In the genomic region with DNA sequence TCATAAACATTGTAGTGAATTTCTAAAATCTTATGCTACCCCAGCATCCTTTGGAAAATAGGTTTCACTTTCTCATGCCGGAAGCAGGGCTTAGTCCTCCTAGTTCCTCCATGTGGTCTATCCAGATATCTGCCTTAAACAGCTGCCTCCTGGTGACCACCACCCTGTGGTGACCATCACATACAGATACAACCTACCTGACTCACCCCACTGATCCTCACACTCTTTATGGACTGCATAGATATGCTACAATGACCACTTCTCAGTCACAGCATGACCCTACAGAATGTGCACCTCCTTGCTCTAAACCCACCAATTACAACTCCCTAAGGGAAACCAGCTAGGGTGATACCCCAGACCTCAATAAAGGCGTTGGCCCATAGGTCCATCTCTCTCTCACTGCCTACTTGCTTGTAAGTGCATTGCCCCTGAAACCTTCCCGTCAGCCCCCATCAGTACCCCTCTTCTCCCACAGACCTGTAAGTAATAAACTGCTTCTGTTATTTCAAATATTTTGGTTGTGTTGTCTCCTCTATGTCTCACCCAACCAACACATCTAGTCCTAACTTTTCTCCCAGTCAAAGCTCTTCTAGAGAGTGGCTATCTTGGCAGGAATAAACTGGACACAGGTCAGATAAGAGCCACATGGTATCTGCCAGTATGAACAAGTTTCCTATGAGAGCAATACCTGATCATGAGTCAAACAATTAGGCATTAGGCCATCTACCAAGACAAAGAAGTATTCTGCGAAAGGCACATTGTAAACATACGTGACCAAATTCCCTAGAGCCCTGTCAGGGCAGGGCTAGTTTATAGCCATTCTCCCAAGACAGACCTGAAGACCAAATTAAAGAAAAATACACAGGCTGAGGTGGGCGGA, we compare ENCODE assay signal across 22 cellular contexts. TPM values are rescaled to one million over a fixed set of nuclear protein-coding genes. Genes with fewer than 3 reads are reported as not detected.
DNase-seq lines count a peak whose midpoint lies in the region; ATAC-seq and TF ChIP-seq lines count a peak whose summit lies in the region.
"Had no signal": no experiment of that assay in that cellular context is flagged by ENCODE, and none has a peak within 500 bp of the region (broad histone marks: within the 10 kb centered on the region; RNA-seq: fewer than 3 reads in every experiment).

No MANE protein-coding gene starts in this region.

- no peaks in the 10 kb centered on the region for H3K9me3 ChIP-seq in PC-3 (ENCODE audit: low read length)
- H3K9me3 ChIP-seq: SK-N-SH had no signal

- H3K4me1 ChIP-seq in PC-3 (ENCODE audit: insufficient read depth, low read length): peaks cover 11% of the 10 kb centered on the region

- H3K27ac ChIP-seq in PC-3 (ENCODE audit: low read length): peak overlapping the region; percentile 52
- H3K27ac ChIP-seq: GM23248 had no signal

- H3K27ac Mint-ChIP-seq in endothelial cell (ENCODE audit: unreplicated experiment) (no peak overlapping the region), neural crest cell (ENCODE audit: unreplicated experiment) (peak overlapping the region; percentile 54)
- no peak overlapping the region for H3K27ac Mint-ChIP-seq in activated T-cell treated with anti-CD3 and anti-CD28 coated beads, Interleukin-2, amount 50 U/mL, for 24 hours
- H3K27ac Mint-ChIP-seq: CD8-positive, alpha-beta memory T cell; T-cell had no signal

- H3F3A ChIP-seq in PC-3 (ENCODE audit: low read length, unreplicated experiment): no peaks in the 10 kb centered on the region

- no peak overlapping the region for H2AFZ ChIP-seq in PC-3 (ENCODE audit: low read length)
- H2AFZ ChIP-seq: GM23248 had no signal

- no TSS peak for BruUV-seq in PC-3 (replicated peaks; lab: Mats Ljungman, UMichigan)

- CTCF ChIA-PET in PC-3 (lab: Charles Lee): no interaction called here

- H3K36me3 Mint-ChIP-seq in endothelial cell (ENCODE audit: low read depth, unreplicated experiment): no peaks in the 10 kb centered on the region
- H3K36me3 Mint-ChIP-seq in neural crest cell (ENCODE audit: low read depth): no peaks in the 10 kb centered on the region
- no peaks in the 10 kb centered on the region for H3K36me3 Mint-ChIP-seq in activated T-cell treated with anti-CD3 and anti-CD28 coated beads, Interleukin-2, amount 50 U/mL, for 24 hours (ENCODE audit: low read depth)
- H3K36me3 Mint-ChIP-seq: CD8-positive, alpha-beta memory T cell; T-cell had no signal

- POLR2A ChIA-PET in PC-3 (lab: Charles Lee; ENCODE audit: unreplicated experiment): no interaction called here

- H3K9me2 ChIP-seq in PC-3 (replicated peaks; ENCODE audit: low read length): no peaks in the 10 kb centered on the region
- H3K9me2 ChIP-seq: SK-N-SH had no signal

- intact Hi-C loops in PC-3 (cut with micrococcal nuclease): no loop called here

- H3K4me3 Mint-ChIP-seq in endothelial cell (ENCODE audit: unreplicated experiment) (peak overlapping the region; percentile 72), neural crest cell (no peak overlapping the region)
- no peak overlapping the region for H3K4me3 Mint-ChIP-seq in activated T-cell treated with anti-CD3 and anti-CD28 coated beads, Interleukin-2, amount 50 U/mL, for 24 hours
- H3K4me3 Mint-ChIP-seq: CD8-positive, alpha-beta memory T cell; T-cell had no signal

- DNase-seq in HPDE6-E6E7 (ENCODE audit: extremely low spot score) (peak; percentile 31), PC-3 (peak; percentile 63), endothelial cell (ENCODE audit: low spot score) (no peak), neural crest cell (ENCODE audit: low read depth, low spot score) (no peak), RKO (ENCODE audit: low spot score) (no peak), middle frontal gyrus (ENCODE audit: extremely low spot score, low spot score) (no peak)
- no peak for DNase-seq in activated T-cell treated with anti-CD3 and anti-CD28 coated beads, Interleukin-2, amount 50 U/mL, for 24 hours
- DNase-seq: ACHN; C1 segment of cervical spinal cord; CD8-positive, alpha-beta memory T cell; DMS79 treated with DMSO at 0.1 percent for 48 hours; GM23248; HCEC 1CT; KG1; NCI-H1417 treated with DMSO at 0.1 percent for 48 hours; NCI-H187 treated with DMSO at 0.1 percent for 48 hours; NCI-H226; NCI-H524 treated with DMSO at 0.1 percent for 48 hours; SHP77 treated with DMSO at 0.1 percent for 48 hours; SK-N-SH; T-cell had no signal

- H3K27me3 Mint-ChIP-seq in endothelial cell (ENCODE audit: unreplicated experiment) (no peaks in the 10 kb centered on the region), neural crest cell (ENCODE audit: low read depth) (no peaks in the 10 kb centered on the region)
- peaks cover 26% of the 10 kb centered on the region for H3K27me3 Mint-ChIP-seq in activated T-cell treated with anti-CD3 and anti-CD28 coated beads, Interleukin-2, amount 50 U/mL, for 24 hours

- ATAC-seq in PC-3: no peak; the same call in 1 of the 2 replicates
- ATAC-seq: HepG2, T-cell had no signal

- no peak overlapping the region for H3K4me2 ChIP-seq in PC-3 (ENCODE audit: low read length)
- H3K4me2 ChIP-seq: SK-N-SH had no signal

- H3K9ac ChIP-seq in PC-3 (ENCODE audit: low read length): no peak overlapping the region
- H3K9ac ChIP-seq: GM23248, SK-N-SH had no signal

- H3K4me3 ChIP-seq in PC-3 (ENCODE audit: low read length): no peak overlapping the region
- H3K4me3 ChIP-seq: GM23248 had no signal

- H4K20me1 ChIP-seq in PC-3 (ENCODE audit: low read length): no peaks in the 10 kb centered on the region

- H3K9me3 Mint-ChIP-seq in endothelial cell (ENCODE audit: unreplicated experiment) (no peaks in the 10 kb centered on the region), neural crest cell (peaks cover 5% of the 10 kb centered on the region)
- H3K9me3 Mint-ChIP-seq in activated T-cell treated with anti-CD3 and anti-CD28 coated beads, Interleukin-2, amount 50 U/mL, for 24 hours: peaks cover 9% of the 10 kb centered on the region

- no peaks in the 10 kb centered on the region for H3K79me2 ChIP-seq in PC-3 (ENCODE audit: low read length)

- peaks cover 4% of the 10 kb centered on the region for H3K4me1 Mint-ChIP-seq in endothelial cell (ENCODE audit: unreplicated experiment)
- peaks cover 6% of the 10 kb centered on the region for H3K4me1 Mint-ChIP-seq in neural crest cell
- H3K4me1 Mint-ChIP-seq in activated T-cell treated with anti-CD3 and anti-CD28 coated beads, Interleukin-2, amount 50 U/mL, for 24 hours (ENCODE audit: low read depth): no peaks in the 10 kb centered on the region
- H3K4me1 Mint-ChIP-seq: CD8-positive, alpha-beta memory T cell; T-cell had no signal

- no peaks in the 10 kb centered on the region for H3K27me3 ChIP-seq in PC-3 (ENCODE audit: low read length)

- TF ChIP-seq CTCF in PC-3 (conservative IDR thresholded peaks at IDR 0.05; ENCODE audit: low read depth, low read length) (no peak), endothelial cell (IDR thresholded peaks at IDR 0.05; ENCODE audit: unreplicated experiment) (no peak), neural crest cell (conservative IDR thresholded peaks at IDR 0.05) (no peak)

- no peaks in the 10 kb centered on the region for H3K36me3 ChIP-seq in PC-3 (ENCODE audit: low read depth, low read length)

RNA-seq across cellular contexts. Expression of gene PLEKHG1, which starts 39.4 kb away (rescaled TPM):
- total RNA-seq in PC-3 (2014; rRNA removed) (1.3 and 1.4 TPM in 2 replicates), endothelial cell (ENCODE audit: unreplicated experiment) (135 TPM), neural crest cell (25.7 and 27.6 TPM in 2 replicates)

Comparison
In these comparisons a context has a peak if more than half of its experiments do, and no peak if none do; other contexts are left out.
1. DNase-seq: peak in HPDE6-E6E7 (single experiment) and PC-3 (single experiment); none in endothelial cell (single experiment), neural crest cell (single experiment), activated T-cell treated with anti-CD3 and anti-CD28 coated beads, Interleukin-2, amount 50 U/mL, for 24 hours (single experiment), RKO (single experiment) and middle frontal gyrus (single experiment).
2. RNA of gene PLEKHG1, which starts 39.4 kb away (total RNA-seq): 135 TPM in endothelial cell (single experiment) and 25.7 to 27.6 TPM in neural crest cell; 1.3 to 1.4 TPM in PC-3; every median in the first group is over 10 times any median in the second.